Comparison of ENCODE assay signal across 13 cellular contexts in genomic region chr20:47296950-47297349, GRCh38. TPM values are rescaled to one million over a fixed set of nuclear protein-coding genes. Genes with fewer than 3 reads are reported as not detected.
A peak's percentile ranks its signal among the peaks of the same experiment; 100 is the strongest.
DNase-seq lines count a peak whose midpoint lies in the region; ATAC-seq and TF ChIP-seq lines count a peak whose summit lies in the region.
"Had no signal": no experiment of that assay in that cellular context is flagged by ENCODE, and none has a peak within 500 bp of the region (broad histone marks: within the 10 kb centered on the region; RNA-seq: fewer than 3 reads in every experiment).

No MANE protein-coding gene starts in this region.

- no peak overlapping the region for H3K27ac Mint-ChIP-seq in activated CD4-positive, alpha-beta T cell treated with anti-CD3 and anti-CD28 coated beads for 36 hours
- H3K27ac Mint-ChIP-seq in activated CD4-positive, alpha-beta T cell treated with anti-CD3 and anti-CD28 coated beads, Interleukin-2, amount 10 ng/mL, durations not matched to agents 7 days and 5 days: no peak overlapping the region

- H2BK120ac ChIP-seq in neuronal stem cell (ENCODE audit: low read depth, low read length): no peak overlapping the region

- no peak overlapping the region for H3K4ac ChIP-seq in neuronal stem cell (ENCODE audit: low read length)

- no peak overlapping the region for H3K23ac ChIP-seq in neuronal stem cell (ENCODE audit: low read depth, low read length, poor library complexity)

- no peak for TF ChIP-seq POLR2A in erythroblast (IDR thresholded peaks at IDR 0.05; ENCODE audit: low read length)

- H3K4me1 ChIP-seq in OCI-LY1 (ENCODE audit: insufficient read depth, low read length, severe bottlenecking) (no peaks in the 10 kb centered on the region), smooth muscle cell (ENCODE audit: low read depth) (peaks cover 3% of the 10 kb centered on the region), PC-9 (replicated peaks; ENCODE audit: insufficient read depth) (0 out of 2 replicates have a peak, but pooled peaks cover 3% of the 10 kb centered on the region), neuronal stem cell (ENCODE audit: control insufficient read depth in 2 of 2, insufficient read depth in 1 of 2, low read depth in 1 of 2, low read length in 2 of 2) (no peaks in the 10 kb centered on the region)
- H3K4me1 ChIP-seq: HAP-1, uterus had no signal

- H3K9me3 ChIP-seq in OCI-LY1 (ENCODE audit: low read length): no peaks in the 10 kb centered on the region
- no peaks in the 10 kb centered on the region for H3K9me3 ChIP-seq in smooth muscle cell (replicated peaks; ENCODE audit: low read depth)
- H3K9me3 ChIP-seq in PC-9 (ENCODE audit: insufficient read depth, low read depth): no peaks in the 10 kb centered on the region
- H3K9me3 ChIP-seq in neuronal stem cell (replicated peaks in 1 of 2; ENCODE audit: control insufficient read depth in 2 of 2, insufficient read depth in 1 of 2, low read depth in 1 of 2, low read length in 2 of 2): no peaks in the 10 kb centered on the region
- H3K9me3 ChIP-seq: HAP-1, uterus had no signal

- intact Hi-C loops in activated CD4-positive, alpha-beta T cell treated with anti-CD3 and anti-CD28 coated beads for 36 hours (cut with DNase I, micrococcal nuclease): no loop called here
- intact Hi-C loops in PC-9 (cut with micrococcal nuclease; ENCODE audit: unreplicated experiment): loop anchor here (1.0 kb wide), 1 partner anchor 87 kb away; no protein-coding TSS in a partner anchor

- no peak overlapping the region for H2BK5ac ChIP-seq in neuronal stem cell (ENCODE audit: low read length)

- TF ChIP-seq CTCF in OCI-LY1 (IDR thresholded peaks at IDR 0.05; ENCODE audit: low read length): peak; percentile 41; the same call in 1 of the 2 replicates
- TF ChIP-seq CTCF in smooth muscle cell (IDR thresholded peaks at IDR 0.05; ENCODE audit: borderline replicate concordance, insufficient read depth, poor library complexity, severe bottlenecking): peak; percentile 23
- no peak for TF ChIP-seq CTCF in PC-9 (conservative IDR thresholded peaks at IDR 0.05)

- H3K36me3 ChIP-seq in OCI-LY1 (ENCODE audit: insufficient read depth, low read length) (peaks cover 96% of the 10 kb centered on the region), smooth muscle cell (ENCODE audit: low read depth) (peaks cover 20% of the 10 kb centered on the region), PC-9 (ENCODE audit: low read depth) (peaks cover 81% of the 10 kb centered on the region), neuronal stem cell (replicated peaks in 1 of 2; ENCODE audit: control insufficient read depth in 2 of 2, insufficient read depth in 2 of 2, low read length in 2 of 2) (peaks cover 31 to 98% of the 10 kb centered on the region in 2 donors)
- H3K36me3 ChIP-seq: uterus had no signal

- no peak overlapping the region for H2BK15ac ChIP-seq in neuronal stem cell (ENCODE audit: low read length)

- no peak overlapping the region for H2AK5ac ChIP-seq in neuronal stem cell (ENCODE audit: low read depth, low read length)

- no peak overlapping the region for H3K18ac ChIP-seq in neuronal stem cell (ENCODE audit: low read length)

- no peak overlapping the region for H4K91ac ChIP-seq in neuronal stem cell (ENCODE audit: low read depth, low read length, poor library complexity)

- H3K36me3 Mint-ChIP-seq in activated CD4-positive, alpha-beta T cell treated with anti-CD3 and anti-CD28 coated beads for 36 hours (ENCODE audit: low read depth): peaks cover 63% of the 10 kb centered on the region
- H3K36me3 Mint-ChIP-seq in activated CD4-positive, alpha-beta T cell treated with anti-CD3 and anti-CD28 coated beads, Interleukin-2, amount 10 ng/mL, durations not matched to agents 7 days and 5 days (ENCODE audit: low read depth): peaks cover 70% of the 10 kb centered on the region

- H3K4me2 ChIP-seq in OCI-LY1 (ENCODE audit: low read length) (no peak overlapping the region), smooth muscle cell (no peak overlapping the region), PC-9 (no peak overlapping the region), neuronal stem cell (ENCODE audit: insufficient read depth, low read length, poor library complexity, severe bottlenecking) (no peak overlapping the region)

- H3K4me3 Mint-ChIP-seq in activated CD4-positive, alpha-beta T cell treated with anti-CD3 and anti-CD28 coated beads for 36 hours: no peak overlapping the region
- H3K4me3 Mint-ChIP-seq in activated CD4-positive, alpha-beta T cell treated with anti-CD3 and anti-CD28 coated beads, Interleukin-2, amount 10 ng/mL, durations not matched to agents 7 days and 5 days: no peak overlapping the region

- no peak overlapping the region for H2BK12ac ChIP-seq in neuronal stem cell (ENCODE audit: low read length)

- no peak for ATAC-seq in activated CD4-positive, alpha-beta T cell treated with anti-CD3 and anti-CD28 coated beads for 36 hours

- H3K27ac ChIP-seq in OCI-LY1 (ENCODE audit: low read depth, low read length, poor library complexity, severe bottlenecking): no peak overlapping the region
- no peak overlapping the region for H3K27ac ChIP-seq in smooth muscle cell (ENCODE audit: low read depth)
- H3K27ac ChIP-seq in PC-9: no peak overlapping the region
- H3K27ac ChIP-seq in neuronal stem cell (replicated peaks; ENCODE audit: low read length): no peak overlapping the region
- H3K27ac ChIP-seq: uterus had no signal

- H3K9me2 ChIP-seq in OCI-LY1 (ENCODE audit: low read depth, low read length): no peaks in the 10 kb centered on the region
- H3K9me2 ChIP-seq in PC-9 (ENCODE audit: insufficient read depth): no peaks in the 10 kb centered on the region

- H3K27me3 ChIP-seq in OCI-LY1 (ENCODE audit: insufficient read depth, low read length) (no peaks in the 10 kb centered on the region), smooth muscle cell (ENCODE audit: low read depth) (no peaks in the 10 kb centered on the region), PC-9 (ENCODE audit: insufficient read depth, low read depth) (no peaks in the 10 kb centered on the region), neuronal stem cell (ENCODE audit: control insufficient read depth in 3 of 3, insufficient read depth in 3 of 3, low read depth in 1 of 3, low read length in 3 of 3) (no peaks in the 10 kb centered on the region)
- H3K27me3 ChIP-seq: uterus had no signal

- H3K4me1 Mint-ChIP-seq in activated CD4-positive, alpha-beta T cell treated with anti-CD3 and anti-CD28 coated beads for 36 hours: peaks cover 17% of the 10 kb centered on the region
- peaks cover 4% of the 10 kb centered on the region for H3K4me1 Mint-ChIP-seq in activated CD4-positive, alpha-beta T cell treated with anti-CD3 and anti-CD28 coated beads, Interleukin-2, amount 10 ng/mL, durations not matched to agents 7 days and 5 days

- H3K79me2 ChIP-seq in OCI-LY1 (ENCODE audit: insufficient read depth, low read length) (no peaks in the 10 kb centered on the region), smooth muscle cell (ENCODE audit: low read depth) (peaks cover 51% of the 10 kb centered on the region), PC-9 (ENCODE audit: low read depth) (peaks cover 68% of the 10 kb centered on the region)

- no TSS peak for BruUV-seq in PC-9 (replicated peaks; lab: Mats Ljungman, UMichigan)

- POLR2A ChIA-PET in activated CD4-positive, alpha-beta T cell treated with anti-CD3 and anti-CD28 coated beads for 36 hours (lab: Charles Lee): interaction anchor here (0.6 kb wide), 1 partner anchor 17 kb away, joined by 3 read pairs; no protein-coding TSS in a partner anchor
- POLR2A ChIA-PET in activated CD4-positive, alpha-beta T cell treated with anti-CD3 and anti-CD28 coated beads, Interleukin-2, amount 10 ng/mL, durations not matched to agents 7 days and 5 days (lab: Charles Lee): no interaction called here
- POLR2A ChIA-PET in PC-9 (lab: Charles Lee; ENCODE audit: unreplicated experiment): interaction anchor here (0.6 to 0.7 kb wide), 2 partner anchors 158 to 279 kb away, joined by 4 read pairs; no protein-coding TSS in a partner anchor

- DNase-seq in activated CD4-positive, alpha-beta T cell treated with anti-CD3 and anti-CD28 coated beads for 36 hours: peak; percentile 25
- DNase-seq in activated CD4-positive, alpha-beta T cell treated with anti-CD3 and anti-CD28 coated beads, Interleukin-2, amount 10 ng/mL, durations not matched to agents 7 days and 5 days: no peak
- DNase-seq in erythroblast (lab: John Stamatoyannopoulos, UW) (peak; percentile 31 to 62), smooth muscle cell (lab: John Stamatoyannopoulos, UW; ENCODE audit: unreplicated experiment) (no peak), PC-9 (no peak), neuronal stem cell (ENCODE audit: low spot score) (no peak), OCI-M2 (lab: John Stamatoyannopoulos, UW; ENCODE audit: unreplicated experiment) (no peak)
- DNase-seq: foreskin fibroblast, NCI-H446, T-helper 2 cell, uterus had no signal

- peaks cover 2% of the 10 kb centered on the region for H3K79me1 ChIP-seq in neuronal stem cell (ENCODE audit: low read depth, low read length)

- no peaks in the 10 kb centered on the region for H3K27me3 Mint-ChIP-seq in activated CD4-positive, alpha-beta T cell treated with anti-CD3 and anti-CD28 coated beads for 36 hours
- no peaks in the 10 kb centered on the region for H3K27me3 Mint-ChIP-seq in activated CD4-positive, alpha-beta T cell treated with anti-CD3 and anti-CD28 coated beads, Interleukin-2, amount 10 ng/mL, durations not matched to agents 7 days and 5 days

- no peak overlapping the region for H3K4me3 ChIP-seq in OCI-LY1 (ENCODE audit: low read depth, low read length, poor library complexity, severe bottlenecking)
- no peak overlapping the region for H3K4me3 ChIP-seq in smooth muscle cell
- no peak overlapping the region for H3K4me3 ChIP-seq in PC-9
- H3K4me3 ChIP-seq in neuronal stem cell (ENCODE audit: low read length in 2 of 2): no peak overlapping the region
- H3K4me3 ChIP-seq: HAP-1, uterus had no signal

- H3F3A ChIP-seq in OCI-LY1 (ENCODE audit: insufficient read depth, low read length) (no peaks in the 10 kb centered on the region), smooth muscle cell (ENCODE audit: low read depth) (peaks cover 4% of the 10 kb centered on the region), PC-9 (ENCODE audit: insufficient read depth, low read depth) (peaks cover 74% of the 10 kb centered on the region; the same call in 1 of the 2 replicates)

- H3K9ac ChIP-seq in OCI-LY1 (ENCODE audit: low read length) (no peak overlapping the region), smooth muscle cell (ENCODE audit: low read depth) (no peak overlapping the region), neuronal stem cell (ENCODE audit: low read depth, low read length, poor library complexity) (no peak overlapping the region)

- H3K14ac ChIP-seq in neuronal stem cell (ENCODE audit: low read length): no peak overlapping the region

- WGBS in smooth muscle cell (ENCODE audit: low lambda C conversion rate): 94% methylated on average over 6 of the region's 6 CpGs
- WGBS in neuronal stem cell (ENCODE audit: extremely low coverage in 2 of 2, insufficient read length in 2 of 2, insufficient replicate concordance in 1 of 2), 2 donors: no CpG with 5 or more reads among the region's 6 CpGs

- CTCF ChIA-PET in activated CD4-positive, alpha-beta T cell treated with anti-CD3 and anti-CD28 coated beads for 36 hours (lab: Charles Lee): interaction anchor here (0.6 to 1.1 kb wide), 5 partner anchors 74 to 566 kb away, joined by 3 read pairs; no protein-coding TSS in a partner anchor
- CTCF ChIA-PET in activated CD4-positive, alpha-beta T cell treated with anti-CD3 and anti-CD28 coated beads, Interleukin-2, amount 10 ng/mL, durations not matched to agents 7 days and 5 days (lab: Charles Lee): interaction anchor here (0.6 to 1.1 kb wide), 4 partner anchors 11 to 843 kb away, joined by 3 to 6 read pairs (median 4); no protein-coding TSS in a partner anchor
- CTCF ChIA-PET in PC-9 (lab: Charles Lee): no interaction called here

- H3K9me3 Mint-ChIP-seq in activated CD4-positive, alpha-beta T cell treated with anti-CD3 and anti-CD28 coated beads for 36 hours (ENCODE audit: low read depth): no peaks in the 10 kb centered on the region
- H3K9me3 Mint-ChIP-seq in activated CD4-positive, alpha-beta T cell treated with anti-CD3 and anti-CD28 coated beads, Interleukin-2, amount 10 ng/mL, durations not matched to agents 7 days and 5 days: no peaks in the 10 kb centered on the region

- no peak overlapping the region for H2AFZ ChIP-seq in OCI-LY1 (ENCODE audit: low read length)
- H2AFZ ChIP-seq in smooth muscle cell (ENCODE audit: low read depth): no peak overlapping the region
- H2AFZ ChIP-seq in PC-9: no peak overlapping the region
- no peak overlapping the region for H2AFZ ChIP-seq in neuronal stem cell (ENCODE audit: low read length)

- H4K20me1 ChIP-seq in OCI-LY1 (ENCODE audit: insufficient read depth, low read length) (no peaks in the 10 kb centered on the region), smooth muscle cell (ENCODE audit: low read depth) (no peaks in the 10 kb centered on the region), PC-9 (ENCODE audit: insufficient read depth) (peaks cover 5% of the 10 kb centered on the region)

- H4K8ac ChIP-seq in neuronal stem cell (ENCODE audit: low read depth, low read length): no peak overlapping the region

RNA-seq across cellular contexts. Expression of gene ZMYND8, which starts 59.5 kb away (rescaled TPM):
- total RNA-seq in activated CD4-positive, alpha-beta T cell treated with anti-CD3 and anti-CD28 coated beads for 36 hours: 10 to 100 TPM; 33.7 to 50.3 TPM
- 10 to 100 TPM; 44.6 to 55.6 TPM for total RNA-seq in activated CD4-positive, alpha-beta T cell treated with anti-CD3 and anti-CD28 coated beads, Interleukin-2, amount 10 ng/mL, durations not matched to agents 7 days and 5 days
- total RNA-seq in smooth muscle cell: 22.7 and 24.1 TPM in 2 replicates
- 14.7 and 15.2 TPM in 2 replicates for polyA plus RNA-seq in smooth muscle cell
- total RNA-seq in PC-9 (2021): 72.3 and 107 TPM in 2 replicates
- 44.7 TPM for polyA plus RNA-seq in neuronal stem cell (2013, experiment 1 of 2)
- polyA plus RNA-seq in neuronal stem cell (2013, experiment 2 of 2): 45.0 TPM

Comparison
In these comparisons a context has a peak if more than half of its experiments do, and no peak if none do; other contexts are left out.
1. DNase-seq: peak in activated CD4-positive, alpha-beta T cell treated with anti-CD3 and anti-CD28 coated beads for 36 hours (single experiment) and erythroblast (2 of 2); none in activated CD4-positive, alpha-beta T cell treated with anti-CD3 and anti-CD28 coated beads, Interleukin-2, amount 10 ng/mL, durations not matched to agents 7 days and 5 days (single experiment), smooth muscle cell (single experiment), PC-9 (0 of 2), neuronal stem cell (single experiment) and OCI-M2 (single experiment).